ENCODE assay signal across 9 cellular contexts in the genomic region with DNA sequence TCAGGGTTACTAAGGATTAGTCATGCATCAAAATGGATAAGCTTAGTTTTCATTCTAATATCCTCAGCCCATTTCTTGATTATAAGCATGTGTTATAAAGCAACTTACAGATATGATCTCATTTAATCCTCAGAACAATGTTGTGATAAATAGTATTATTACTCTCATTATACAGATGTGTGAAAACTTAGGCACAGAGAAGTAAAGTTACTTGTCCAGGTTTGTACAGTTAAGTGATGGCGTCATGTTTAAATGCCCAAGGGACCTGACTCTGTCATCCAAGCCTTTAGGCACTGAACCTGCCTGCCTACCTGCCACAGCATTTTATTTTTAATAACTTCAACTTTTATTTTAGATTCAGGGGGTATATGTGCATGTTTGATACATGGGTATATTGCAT.
"Had no signal": no experiment of that assay in that cellular context is flagged by ENCODE, and none has a peak within 500 bp of the region (broad histone marks: within the 10 kb centered on the region; RNA-seq: fewer than 3 reads in every experiment).

No MANE protein-coding gene starts in this region.

- H2AFZ ChIP-seq: GM23248, GM23338 had no signal

- H3K9ac ChIP-seq: GM23248 had no signal

- ATAC-seq: GM23338, HCT116 had no signal

- H3K4me1 ChIP-seq: HAP-1 had no signal

- H3K9me3 ChIP-seq: HAP-1 had no signal

- H3K36me3 ChIP-seq: HAP-1 had no signal

- DNase-seq: GM23248, GOT3, H7, H9, HCEC 1CT, HFFc6 had no signal

- H3K4me3 ChIP-seq: GM23248, GM23338, HAP-1 had no signal

- H3K4me2 ChIP-seq: GM23338 had no signal

- H3K27ac ChIP-seq: GM23248 had no signal
